7 cellular contexts compared by ENCODE assay signal in genomic region chr3:100210777-100211145, GRCh38. TPM values are rescaled to one million over a fixed set of nuclear protein-coding genes. Genes with fewer than 3 reads are reported as not detected.
A peak's percentile ranks its signal among the peaks of the same experiment; 100 is the strongest.
DNase-seq lines count a peak whose midpoint lies in the region; ATAC-seq and TF ChIP-seq lines count a peak whose summit lies in the region.

No MANE protein-coding gene starts in this region.

- TF ChIP-seq POLR2A in lower leg skin (IDR thresholded peaks at IDR 0.05), result no peak

- H4K20me1 ChIP-seq in GM23338 (replicated peaks; ENCODE audit: insufficient read depth), result no peaks in the 10 kb centered on the region

- H2BK12ac ChIP-seq in trophoblast cell (ENCODE audit: low read length), result no peak overlapping the region

- H3K79me2 ChIP-seq in GM23338 (replicated peaks; ENCODE audit: insufficient read depth) (no peaks in the 10 kb centered on the region), trophoblast cell (ENCODE audit: control insufficient read depth, insufficient read depth, low read length, poor library complexity) (no peaks in the 10 kb centered on the region)

- no CpG with 5 or more reads among the region's 3 CpGs for WGBS in trophoblast cell (ENCODE audit: extremely low coverage, insufficient coverage, insufficient read length)
- 5 to 8% methylated on average over 3 of the region's 3 CpGs for WGBS in lower leg skin, 2 donors

- H3K9me2 ChIP-seq in GM23338 (ENCODE audit: insufficient read depth), result no peaks in the 10 kb centered on the region

- intact Hi-C loops in lower leg skin (cut with DNase I; ENCODE audit: low total_unique reads), result no loop called here

- H3K4me1 Mint-ChIP-seq in GM23338, result peaks cover 28% of the 10 kb centered on the region

- DNase-seq in GM23338 (ENCODE audit: low spot score) (peak; percentile 88), NCI-H748 (lab: John Stamatoyannopoulos, UW; ENCODE audit: unreplicated experiment) (peak; percentile 86), fibroblast of peridontal ligament (ENCODE audit: extremely low read depth) (peak; percentile 96), trophoblast cell (peak; percentile 11 to 33), NCI-H128 (lab: John Stamatoyannopoulos, UW; ENCODE audit: unreplicated experiment) (no peak), lower leg skin (ENCODE audit: low spot score in 2 of 2) (no peak)
- DNase-seq in stimulated activated CD4-positive, alpha-beta T cell treated with anti-CD3 and anti-CD28 coated beads, Interleukin-4, amount 100 ng/mL, for 1 hour, result no peak

- no peak overlapping the region for H4K12ac ChIP-seq in trophoblast cell (ENCODE audit: low read depth, low read length)

- 0 out of 2 replicates have a peak, but pooled peaks cover 4% of the 10 kb centered on the region for H3F3A ChIP-seq in GM23338 (replicated peaks; ENCODE audit: low read depth)

- H3K4ac ChIP-seq in trophoblast cell (ENCODE audit: low read depth, low read length), result no peak overlapping the region

- H3K4me3 ChIP-seq in GM23338, result no peak overlapping the region
- no peak overlapping the region for H3K4me3 ChIP-seq in trophoblast cell (ENCODE audit: low read depth, low read length)
- H3K4me3 ChIP-seq in lower leg skin (ENCODE audit: low read depth, poor library complexity, severe bottlenecking), result no peak overlapping the region

- H3K9me3 Mint-ChIP-seq in GM23338, result no peaks in the 10 kb centered on the region; the same call in 2 of the 3 replicates

- H3K27ac ChIP-seq in GM23338 (ENCODE audit: low read depth) (peak overlapping the region; percentile 72), trophoblast cell (ENCODE audit: low read depth, low read length) (no peak overlapping the region)

- H3K23ac ChIP-seq in trophoblast cell (ENCODE audit: low read length), result no peak overlapping the region

- H2BK120ac ChIP-seq in trophoblast cell (ENCODE audit: insufficient read depth, low read length, poor library complexity), result no peak overlapping the region

- peak overlapping the region; percentile 91 for H3K27ac Mint-ChIP-seq in GM23338

- peak overlapping the region; percentile 52 for H3K4me2 ChIP-seq in GM23338
- H3K4me2 ChIP-seq in trophoblast cell (ENCODE audit: low read length), result no peak overlapping the region

- H3K79me1 ChIP-seq in trophoblast cell (ENCODE audit: low read length), result no peaks in the 10 kb centered on the region

- no peak overlapping the region for H3K18ac ChIP-seq in trophoblast cell (ENCODE audit: low read length)

- no peaks in the 10 kb centered on the region for H3K36me3 Mint-ChIP-seq in GM23338 (ENCODE audit: low read depth)

- H3K4me3 Mint-ChIP-seq in GM23338, result peak overlapping the region; percentile 17; the same call in 2 of the 3 replicates

- TF ChIP-seq CTCF in GM23338 (conservative IDR thresholded peaks at IDR 0.05; ENCODE audit: low read depth in 2 of 2) (no peak), lower leg skin (IDR thresholded peaks at IDR 0.05) (no peak)

- H3K14ac ChIP-seq in trophoblast cell (ENCODE audit: low read length), result no peak overlapping the region

- no peaks in the 10 kb centered on the region for H3K27me3 ChIP-seq in GM23338 (ENCODE audit: insufficient read depth)
- no peaks in the 10 kb centered on the region for H3K27me3 ChIP-seq in trophoblast cell (ENCODE audit: insufficient read depth, low read length)

- H2AK5ac ChIP-seq in trophoblast cell (ENCODE audit: low read length), result no peak overlapping the region

- ATAC-seq in GM23338, result peak; percentile 80

- H3K9me3 ChIP-seq in trophoblast cell (ENCODE audit: insufficient read depth, low read depth, low read length), result no peaks in the 10 kb centered on the region

- H3K36me3 ChIP-seq in GM23338 (ENCODE audit: insufficient read depth) (no peaks in the 10 kb centered on the region), trophoblast cell (ENCODE audit: control insufficient read depth in 1 of 2, insufficient read depth in 2 of 2, low read length in 2 of 2) (no peaks in the 10 kb centered on the region)

- H3K4me1 ChIP-seq in GM23338 (ENCODE audit: insufficient read depth), result peaks cover 25% of the 10 kb centered on the region
- H3K4me1 ChIP-seq in trophoblast cell (ENCODE audit: control insufficient read depth in 1 of 2, insufficient read depth in 2 of 2, low read length in 2 of 2), result no peaks in the 10 kb centered on the region

- H3K27me3 Mint-ChIP-seq in GM23338 (ENCODE audit: insufficient read depth, low read depth, poor library complexity), result peaks cover 7% of the 10 kb centered on the region

- H2BK5ac ChIP-seq in trophoblast cell (ENCODE audit: low read depth, low read length, poor library complexity), result no peak overlapping the region

- H3K9ac ChIP-seq in trophoblast cell (ENCODE audit: low read length), result no peak overlapping the region

- no peak overlapping the region for H2AFZ ChIP-seq in GM23338
- no peak overlapping the region for H2AFZ ChIP-seq in trophoblast cell (ENCODE audit: insufficient read depth, low read length, poor library complexity)

- no peak overlapping the region for H4K91ac ChIP-seq in trophoblast cell (ENCODE audit: low read depth, low read length)

- H4K8ac ChIP-seq in trophoblast cell (ENCODE audit: low read depth, low read length), result no peak overlapping the region

TF ChIP-seq in GM23338, 12 proteins besides CTCF, POLR2A, EP300 and RAD21:
- no peak for TF ChIP-seq EZH2phosphoT487 (IDR thresholded peaks at IDR 0.05; ENCODE audit: unreplicated experiment)
- TF ChIP-seq ZNF462 (CRISPR knock-in tag; IDR thresholded peaks at IDR 0.05), result no peak
- TF ChIP-seq CREB1 (CRISPR knock-in tag; IDR thresholded peaks at IDR 0.05; ENCODE audit: low read depth), result 0 out of 2 replicates have a peak, but pooled peaks have one; percentile 15
- TF ChIP-seq ETS1 (IDR thresholded peaks at IDR 0.05), result no peak

RNA-seq across cellular contexts. Expression of gene TBC1D23, which starts 50.0 kb away (rescaled TPM):
- total RNA-seq in GM23338 (2014; rRNA removed; shearing (Covaris generic)), result 34.4 and 46.0 TPM in 2 replicates
- polyA plus RNA-seq in GM23338 (2016; fragmentation: Nextera tagmentation; extraction: Ambion mirVana), result 17.9 and 22.4 TPM in 2 replicates
- polyA plus RNA-seq in trophoblast cell (2013), result 21.9 and 23.1 TPM in 2 replicates
- 10 to 100 TPM; 28.3 to 37.7 (median 35.9) TPM for total RNA-seq in lower leg skin

Comparison
In these comparisons a context has a peak if more than half of its experiments do, and no peak if none do; other contexts are left out.
1. DNase-seq: peak in GM23338 (single experiment), NCI-H748 (single experiment), fibroblast of peridontal ligament (single experiment) and trophoblast cell (2 of 2); none in stimulated activated CD4-positive, alpha-beta T cell treated with anti-CD3 and anti-CD28 coated beads, Interleukin-4, amount 100 ng/mL, for 1 hour (single experiment), NCI-H128 (single experiment) and lower leg skin (0 of 2).